33 cellular contexts compared by ENCODE assay signal in the genomic region with DNA sequence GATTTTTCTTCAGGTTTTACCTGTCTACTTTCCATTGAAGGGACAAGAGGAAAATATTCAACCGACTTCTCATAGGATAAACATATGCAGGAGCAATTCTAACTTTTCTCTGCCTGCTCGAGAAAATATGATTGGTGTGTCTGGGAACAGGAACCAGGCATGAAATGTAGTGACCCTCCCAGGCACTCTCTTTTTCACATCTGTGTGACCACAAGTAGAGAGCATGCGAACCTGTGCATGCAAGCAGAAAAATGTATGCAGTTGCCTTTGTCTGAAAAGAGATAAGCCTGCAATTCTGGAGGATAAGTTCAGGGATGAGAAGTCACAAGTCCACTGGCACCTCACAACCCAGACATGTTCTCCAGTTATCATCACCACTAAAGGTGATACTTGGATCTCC.
"Had no signal": no experiment of that assay in that cellular context is flagged by ENCODE, and none has a peak within 500 bp of the region (broad histone marks: within the 10 kb centered on the region; RNA-seq: fewer than 3 reads in every experiment).

No MANE protein-coding gene starts in this region.

- H3K4me3 ChIP-seq: cardiac muscle cell, colonic mucosa, Peyer's patch had no signal

- H3K4me1 ChIP-seq: colonic mucosa, Peyer's patch had no signal

- H3K27me3 ChIP-seq: brain microvascular endothelial cell, cardiac muscle cell, colonic mucosa, Peyer's patch had no signal

- H3K9me3 ChIP-seq: colonic mucosa, Peyer's patch had no signal

- H3K36me3 ChIP-seq: brain microvascular endothelial cell, cardiac muscle cell, colonic mucosa, Peyer's patch, WERI-Rb-1 had no signal

- ATAC-seq: activated CD8-positive, alpha-beta T cell treated with anti-CD3 and anti-CD28 coated beads for 36 hours; activated T-cell treated with anti-CD3 and anti-CD28 coated beads, Interleukin-2, amount 50 U/mL, for 72 hours; activated T-helper 17 cell treated with anti-CD3 and anti-CD28 coated beads, Interleukin-2, amount 50 U/mL, for 72 hours; PC-3; Right ventricle myocardium inferior had no signal

- H3K27ac ChIP-seq: brain microvascular endothelial cell, cardiac muscle cell, colonic mucosa, Peyer's patch, WERI-Rb-1 had no signal

- DNase-seq: activated CD4-positive, alpha-beta T cell treated with anti-CD3 and anti-CD28 coated beads for 1 hour; activated CD4-positive, alpha-beta T cell treated with anti-CD3 and anti-CD28 coated beads for 48 hours; activated CD4-positive, CD25-positive, alpha-beta regulatory T cell; activated CD8-positive, alpha-beta T cell treated with anti-CD3 and anti-CD28 coated beads for 36 hours; activated effector memory CD4-positive, alpha-beta T cell treated with anti-CD3 and anti-CD28 coated beads, Interleukin-2, amount 50 U/mL, for 16 hours; activated naive CD4-positive, alpha-beta T cell; activated naive CD4-positive, alpha-beta T cell treated with anti-CD3 and anti-CD28 coated beads, Interleukin-2, amount 50 U/mL, for 16 hours; activated naive CD8-positive, alpha-beta T cell treated with anti-CD3 and anti-CD28 coated beads for 36 hours; activated T-cell treated with anti-CD3 and anti-CD28 coated beads, Interleukin-2, amount 50 U/mL, for 1 hour; activated T-cell treated with anti-CD3 and anti-CD28 coated beads, Interleukin-2, amount 50 U/mL, for 72 hours; amniotic stem cell; aorta; brain microvascular endothelial cell; colonic mucosa; NCI-H1105 treated with DMSO at 0.1 percent for 48 hours; NCI-H1436; NCI-H1694; NCI-H1930; NCI-H2081 treated with DMSO at 0.1 percent for 48 hours; NCI-H345; NCI-H524 treated with DMSO at 0.1 percent for 48 hours; NK-92 treated with Interleukin-12 subunit alpha and Interleukin-12 subunit beta, amount 100 ng/mL, for 24 hours; PC-3; Peyer's patch; RPMI8226; SW 1271; T-helper 1 cell; T-helper 2 cell; T-helper 9 cell; WERI-Rb-1 had no signal
